Comparison of ENCODE assay signal across 8 cellular contexts in the genomic region with DNA sequence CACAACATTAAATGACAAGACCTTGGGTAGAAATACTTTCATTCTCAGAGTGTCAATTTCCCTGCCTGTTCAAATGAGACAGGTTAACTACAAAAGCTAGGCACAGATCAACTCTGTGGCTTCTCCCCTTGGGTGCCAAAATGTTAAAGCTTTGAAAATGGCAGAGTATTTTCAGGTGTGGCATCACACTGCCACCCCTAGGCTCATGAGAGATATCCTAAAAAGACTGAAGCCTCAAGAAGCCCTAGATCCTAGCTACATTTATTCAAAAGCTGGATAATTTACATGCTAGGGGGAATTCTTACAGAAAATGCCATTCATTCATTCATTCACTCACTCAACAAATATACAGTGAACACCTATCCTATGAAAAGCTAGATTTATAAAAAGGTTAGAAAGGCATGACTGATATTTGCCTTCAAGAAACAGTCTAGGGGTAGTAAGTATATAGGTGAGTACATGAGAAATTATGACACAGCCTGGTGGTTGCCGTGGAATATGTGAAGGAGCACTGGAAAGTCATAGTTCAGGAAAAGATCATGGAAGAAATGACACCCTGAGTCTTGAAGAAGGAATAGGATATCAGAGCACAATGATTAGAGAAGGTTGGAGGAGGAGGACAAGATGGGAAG. TPM values are rescaled to one million over a fixed set of nuclear protein-coding genes. Genes with fewer than 3 reads are reported as not detected.
DNase-seq lines count a peak whose midpoint lies in the region; ATAC-seq, FAIRE-seq and TF ChIP-seq lines count a peak whose summit lies in the region.

No MANE protein-coding gene starts in this region.

- H3K9me3 ChIP-seq in breast epithelium: no peaks in the 10 kb centered on the region
- H3K9me3 ChIP-seq in pancreas: no peaks in the 10 kb centered on the region

- FAIRE-seq in pancreas (lab: Jason Lieb, UNC): no peak

- intact Hi-C loops in Right ventricle myocardium inferior (cut with DNase I) (loop anchor here (10.0 kb wide), 1 partner anchor 560 kb away; no protein-coding TSS in a partner anchor), cardiac septum (cut with DNase I) (no loop called here), breast epithelium (cut with DNase I; ENCODE audit: low total_unique reads) (loop anchor here (10.0 kb wide), 1 partner anchor 230 kb away; no protein-coding TSS in a partner anchor), pancreas (cut with DNase I) (loop anchor here in 1 of 3 donors (10.0 kb wide), 1 partner anchor 200 kb away; no protein-coding TSS in a partner anchor)

- H3K36me3 ChIP-seq in breast epithelium: no peaks in the 10 kb centered on the region
- no peaks in the 10 kb centered on the region for H3K36me3 ChIP-seq in pancreas

- TF ChIP-seq CTCF in breast epithelium (IDR thresholded peaks at IDR 0.05): peak; percentile 41 to 66 (median 46)
- TF ChIP-seq CTCF in pancreas (IDR thresholded peaks at IDR 0.05): no peak

- DNase-seq in Right ventricle myocardium inferior (ENCODE audit: missing footprints) (no peak), cardiac septum (ENCODE audit: low spot score) (no peak), NCI-H446 treated with DMSO at 0.1 percent for 48 hours (lab: John Stamatoyannopoulos, UW) (peak; percentile 48), breast epithelium (ENCODE audit: low spot score in 2 of 2) (no peak), pancreas (no peak), NCI-H187 (lab: John Stamatoyannopoulos, UW) (no peak), DMS114 treated with DMSO at 0.1 percent for 48 hours (lab: John Stamatoyannopoulos, UW; ENCODE audit: unreplicated experiment) (no peak)
- DNase-seq in activated CD4-positive, alpha-beta T cell treated with anti-CD3 and anti-CD28 coated beads, Interleukin-2, amount 50 U/mL, for 48 hours: no peak

- WGBS in pancreas, 2 donors: 48 to 63% methylated on average over 1 of the region's 1 CpG

- TF ChIP-seq POLR2A in breast epithelium (IDR thresholded peaks at IDR 0.05): no peak

- H3K27ac ChIP-seq in breast epithelium: no peak overlapping the region
- H3K27ac ChIP-seq in pancreas: no peak overlapping the region

- peaks cover 0 to 4% of the 10 kb centered on the region in 2 donors for H3K4me1 ChIP-seq in breast epithelium
- H3K4me1 ChIP-seq in pancreas: peaks cover 0 to 4% (median 0%) of the 10 kb centered on the region in 3 donors

- peak; percentile 35 for ATAC-seq in Right ventricle myocardium inferior
- ATAC-seq in pancreas: peak in 3 of 4 donors; percentile 44 to 57 (median 48)

- H3K27me3 ChIP-seq in breast epithelium (no peaks in the 10 kb centered on the region), pancreas (no peaks in the 10 kb centered on the region)

- H3K4me3 ChIP-seq in breast epithelium (no peak overlapping the region), pancreas (no peak overlapping the region)

RNA-seq across cellular contexts. Expression of a gene that starts 15.9 kb away (rescaled TPM):
- total RNA-seq in Right ventricle myocardium inferior (131 TPM), cardiac septum (124 TPM), breast epithelium (10 to 100 TPM; 27.5 to 47.8 (median 42.1) TPM), pancreas (10 to 100 TPM; 50.9 to 67.4 (median 57.3) TPM)
- polyA plus RNA-seq in pancreas: 10 to 100 TPM; 14.5 to 23.4 TPM

Comparison
In these comparisons a context has a peak if more than half of its experiments do, and no peak if none do; other contexts are left out.
1. CTCF ChIP-seq: peak in breast epithelium (3 of 3); none in pancreas (0 of 4).